Comparison of ENCODE assay signal across 1 cellular context in genomic region chr4:99221980-99222379, GRCh38.
TF ChIP-seq lines count a peak whose summit lies in the region.

No MANE protein-coding gene starts in this region.

TF ChIP-seq in GM23338, 12 proteins besides CTCF, POLR2A, EP300 and RAD21:
- TF ChIP-seq, protein P1, sequence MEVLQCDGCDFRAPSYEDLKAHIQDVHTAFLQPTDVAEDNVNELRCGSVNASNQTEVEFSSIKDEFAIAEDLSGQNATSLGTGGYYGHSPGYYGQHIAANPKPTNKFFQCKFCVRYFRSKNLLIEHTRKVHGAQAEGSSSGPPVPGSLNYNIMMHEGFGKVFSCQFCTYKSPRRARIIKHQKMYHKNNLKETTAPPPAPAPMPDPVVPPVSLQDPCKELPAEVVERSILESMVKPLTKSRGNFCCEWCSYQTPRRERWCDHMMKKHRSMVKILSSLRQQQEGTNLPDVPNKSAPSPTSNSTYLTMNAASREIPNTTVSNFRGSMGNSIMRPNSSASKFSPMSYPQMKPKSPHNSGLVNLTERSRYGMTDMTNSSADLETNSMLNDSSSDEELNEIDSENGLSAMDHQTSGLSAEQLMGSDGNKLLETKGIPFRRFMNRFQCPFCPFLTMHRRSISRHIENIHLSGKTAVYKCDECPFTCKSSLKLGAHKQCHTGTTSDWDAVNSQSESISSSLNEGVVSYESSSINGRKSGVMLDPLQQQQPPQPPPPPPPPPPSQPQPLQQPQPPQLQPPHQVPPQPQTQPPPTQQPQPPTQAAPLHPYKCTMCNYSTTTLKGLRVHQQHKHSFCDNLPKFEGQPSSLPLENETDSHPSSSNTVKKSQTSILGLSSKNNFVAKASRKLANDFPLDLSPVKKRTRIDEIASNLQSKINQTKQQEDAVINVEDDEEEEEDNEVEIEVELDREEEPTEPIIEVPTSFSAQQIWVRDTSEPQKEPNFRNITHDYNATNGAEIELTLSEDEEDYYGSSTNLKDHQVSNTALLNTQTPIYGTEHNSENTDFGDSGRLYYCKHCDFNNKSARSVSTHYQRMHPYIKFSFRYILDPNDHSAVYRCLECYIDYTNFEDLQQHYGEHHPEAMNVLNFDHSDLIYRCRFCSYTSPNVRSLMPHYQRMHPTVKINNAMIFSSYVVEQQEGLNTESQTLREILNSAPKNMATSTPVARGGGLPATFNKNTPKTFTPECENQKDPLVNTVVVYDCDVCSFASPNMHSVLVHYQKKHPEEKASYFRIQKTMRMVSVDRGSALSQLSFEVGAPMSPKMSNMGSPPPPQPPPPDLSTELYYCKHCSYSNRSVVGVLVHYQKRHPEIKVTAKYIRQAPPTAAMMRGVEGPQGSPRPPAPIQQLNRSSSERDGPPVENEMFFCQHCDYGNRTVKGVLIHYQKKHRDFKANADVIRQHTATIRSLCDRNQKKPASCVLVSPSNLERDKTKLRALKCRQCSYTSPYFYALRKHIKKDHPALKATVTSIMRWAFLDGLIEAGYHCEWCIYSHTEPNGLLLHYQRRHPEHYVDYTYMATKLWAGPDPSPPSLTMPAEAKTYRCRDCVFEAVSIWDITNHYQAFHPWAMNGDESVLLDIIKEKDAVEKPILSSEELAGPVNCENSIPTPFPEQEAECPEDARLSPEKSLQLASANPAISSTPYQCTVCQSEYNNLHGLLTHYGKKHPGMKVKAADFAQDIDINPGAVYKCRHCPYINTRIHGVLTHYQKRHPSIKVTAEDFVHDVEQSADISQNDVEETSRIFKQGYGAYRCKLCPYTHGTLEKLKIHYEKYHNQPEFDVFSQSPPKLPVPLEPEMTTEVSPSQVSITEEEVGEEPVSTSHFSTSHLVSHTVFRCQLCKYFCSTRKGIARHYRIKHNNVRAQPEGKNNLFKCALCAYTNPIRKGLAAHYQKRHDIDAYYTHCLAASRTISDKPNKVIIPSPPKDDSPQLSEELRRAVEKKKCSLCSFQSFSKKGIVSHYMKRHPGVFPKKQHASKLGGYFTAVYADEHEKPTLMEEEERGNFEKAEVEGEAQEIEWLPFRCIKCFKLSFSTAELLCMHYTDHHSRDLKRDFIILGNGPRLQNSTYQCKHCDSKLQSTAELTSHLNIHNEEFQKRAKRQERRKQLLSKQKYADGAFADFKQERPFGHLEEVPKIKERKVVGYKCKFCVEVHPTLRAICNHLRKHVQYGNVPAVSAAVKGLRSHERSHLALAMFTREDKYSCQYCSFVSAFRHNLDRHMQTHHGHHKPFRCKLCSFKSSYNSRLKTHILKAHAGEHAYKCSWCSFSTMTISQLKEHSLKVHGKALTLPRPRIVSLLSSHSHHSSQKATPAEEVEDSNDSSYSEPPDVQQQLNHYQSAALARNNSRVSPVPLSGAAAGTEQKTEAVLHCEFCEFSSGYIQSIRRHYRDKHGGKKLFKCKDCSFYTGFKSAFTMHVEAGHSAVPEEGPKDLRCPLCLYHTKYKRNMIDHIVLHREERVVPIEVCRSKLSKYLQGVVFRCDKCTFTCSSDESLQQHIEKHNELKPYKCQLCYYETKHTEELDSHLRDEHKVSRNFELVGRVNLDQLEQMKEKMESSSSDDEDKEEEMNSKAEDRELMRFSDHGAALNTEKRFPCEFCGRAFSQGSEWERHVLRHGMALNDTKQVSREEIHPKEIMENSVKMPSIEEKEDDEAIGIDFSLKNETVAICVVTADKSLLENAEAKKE (CRISPR knock-in tag; IDR thresholded peaks at IDR 0.05) = peak; percentile 49; the same call in 1 of the 2 replicates
- TF ChIP-seq ZNF114 (CRISPR knock-in tag; IDR thresholded peaks at IDR 0.05) = no peak
- TF ChIP-seq STAT1 (IDR thresholded peaks at IDR 0.05; ENCODE audit: unreplicated experiment) = no peak
- TF ChIP-seq EZH2phosphoT487 (IDR thresholded peaks at IDR 0.05; ENCODE audit: unreplicated experiment) = no peak
- TF ChIP-seq CREB1 (CRISPR knock-in tag; IDR thresholded peaks at IDR 0.05; ENCODE audit: low read depth) = peak; percentile 3; the same call in 1 of the 2 replicates
- no peak for TF ChIP-seq REST (IDR thresholded peaks at IDR 0.05; ENCODE audit: unreplicated experiment)
TF ChIP-seq in GM23338: peak in this region for 2.
